14 cellular contexts compared by ENCODE assay signal in genomic region chr17:31724026-31724425, GRCh38.
DNase-seq lines count a peak whose midpoint lies in the region; ATAC-seq and TF ChIP-seq lines count a peak whose summit lies in the region.
"Had no signal": no experiment of that assay in that cellular context is flagged by ENCODE, and none has a peak within 500 bp of the region (broad histone marks: within the 10 kb centered on the region; RNA-seq: fewer than 3 reads in every experiment).

No MANE protein-coding gene starts in this region.

- no peaks in the 10 kb centered on the region for H3K36me3 Mint-ChIP-seq in osteocyte (ENCODE audit: unreplicated experiment)
- H3K36me3 Mint-ChIP-seq in naive thymus-derived CD4-positive, alpha-beta T cell: no peaks in the 10 kb centered on the region
- H3K36me3 Mint-ChIP-seq: CD4-positive, CD25-positive, alpha-beta regulatory T cell had no signal

- peaks cover 12% of the 10 kb centered on the region; the same call in 1 of the 2 replicates for H3K4me1 ChIP-seq in PC-9 (replicated peaks; ENCODE audit: insufficient read depth)
- H3K4me1 ChIP-seq in naive thymus-derived CD4-positive, alpha-beta T cell (ENCODE audit: control insufficient read depth in 2 of 2, insufficient read depth in 2 of 2, low read length in 2 of 2): no peaks in the 10 kb centered on the region

- H2AFZ ChIP-seq in PC-9: no peak overlapping the region
- H2AFZ ChIP-seq: GM23338 had no signal

- POLR2A ChIA-PET in PC-9 (lab: Charles Lee; ENCODE audit: unreplicated experiment): no interaction called here
- POLR2A ChIA-PET in naive thymus-derived CD4-positive, alpha-beta T cell (lab: Charles Lee): no interaction called here

- H3K27ac Mint-ChIP-seq in osteocyte (ENCODE audit: unreplicated experiment): no peak overlapping the region
- no peak overlapping the region for H3K27ac Mint-ChIP-seq in naive thymus-derived CD4-positive, alpha-beta T cell
- H3K27ac Mint-ChIP-seq: CD4-positive, CD25-positive, alpha-beta regulatory T cell; GM23338; stimulated activated naive CD8-positive, alpha-beta T cell treated with anti-CD3 and anti-CD28 coated beads, Interleukin-15, amount 100 ng/mL, for 72 hours had no signal

- BruUV-seq in PC-9 (replicated peaks; lab: Mats Ljungman, UMichigan): no TSS peak

- no peaks in the 10 kb centered on the region for H3K9me3 Mint-ChIP-seq in osteocyte (ENCODE audit: unreplicated experiment)
- H3K9me3 Mint-ChIP-seq in naive thymus-derived CD4-positive, alpha-beta T cell: peaks cover 0 to 3% (median 0%) of the 10 kb centered on the region in 11 donors
- H3K9me3 Mint-ChIP-seq: GM23338 had no signal

- intact Hi-C loops in PC-9 (cut with micrococcal nuclease; ENCODE audit: unreplicated experiment): loop anchor here (10.0 kb wide), 1 partner anchor 101 kb away; no protein-coding TSS in a partner anchor
- intact Hi-C loops in naive thymus-derived CD4-positive, alpha-beta T cell (cut with micrococcal nuclease): no loop called here

- DNase-seq in ELR (ENCODE audit: low read depth) (peak; percentile 95), PC-9 (peak; percentile 12 to 44), epidermal melanocyte (ENCODE audit: insufficient read length, low spot score) (peak; percentile 92), osteocyte (ENCODE audit: extremely low spot score, unreplicated experiment) (peak; percentile 42), NCI-H524 treated with DMSO at 0.1 percent for 48 hours (lab: John Stamatoyannopoulos, UW) (no peak), inferior parietal cortex (ENCODE audit: extremely low spot score) (no peak)
- no peak for DNase-seq in stimulated activated CD8-positive, alpha-beta memory T cell treated with anti-CD3 and anti-CD28 coated beads, Interleukin-4, amount 100 ng/mL, for 48 hours
- no peak for DNase-seq in naive thymus-derived CD4-positive, alpha-beta T cell
- DNase-seq: activated CD4-positive, alpha-beta T cell treated with anti-CD3 and anti-CD28 coated beads, Interleukin-2, amount 50 U/mL, for 48 hours; CD4-positive, CD25-positive, alpha-beta regulatory T cell; RPMI8226; stimulated activated naive CD8-positive, alpha-beta T cell treated with anti-CD3 and anti-CD28 coated beads, Interleukin-15, amount 100 ng/mL, for 72 hours; T-helper 9 cell had no signal

- H3K9me3 ChIP-seq in PC-9 (ENCODE audit: insufficient read depth, low read depth): no peaks in the 10 kb centered on the region
- H3K9me3 ChIP-seq in naive thymus-derived CD4-positive, alpha-beta T cell (ENCODE audit: control insufficient read depth in 2 of 3, low read length in 3 of 3): no peaks in the 10 kb centered on the region

- CTCF ChIA-PET in PC-9 (lab: Charles Lee): no interaction called here
- CTCF ChIA-PET in naive thymus-derived CD4-positive, alpha-beta T cell (lab: Charles Lee): no interaction called here

- H4K20me1 ChIP-seq in PC-9 (ENCODE audit: insufficient read depth): no peaks in the 10 kb centered on the region

- no peaks in the 10 kb centered on the region for H3K79me2 ChIP-seq in PC-9 (ENCODE audit: low read depth)

- TF ChIP-seq CTCF in PC-9 (conservative IDR thresholded peaks at IDR 0.05) (no peak), osteocyte (IDR thresholded peaks at IDR 0.05) (no peak)

- H3K27me3 ChIP-seq in PC-9 (ENCODE audit: insufficient read depth, low read depth): no peaks in the 10 kb centered on the region
- H3K27me3 ChIP-seq in naive thymus-derived CD4-positive, alpha-beta T cell (ENCODE audit: control insufficient read depth in 2 of 2, insufficient read depth in 2 of 2, low read length in 2 of 2): no peaks in the 10 kb centered on the region

- H3F3A ChIP-seq in PC-9 (ENCODE audit: insufficient read depth, low read depth): no peaks in the 10 kb centered on the region; the same call in 1 of the 2 replicates

- no peak for ATAC-seq in naive thymus-derived CD4-positive, alpha-beta T cell
- ATAC-seq: GM23338; stimulated activated naive CD8-positive, alpha-beta T cell treated with anti-CD3 and anti-CD28 coated beads, Interleukin-15, amount 100 ng/mL, for 72 hours had no signal

- no peak overlapping the region for H3K4me3 ChIP-seq in PC-9
- H3K4me3 ChIP-seq in naive thymus-derived CD4-positive, alpha-beta T cell (ENCODE audit: low read length): no peak overlapping the region
- H3K4me3 ChIP-seq: GM23338 had no signal

- no peak overlapping the region for H3K4me3 Mint-ChIP-seq in osteocyte (ENCODE audit: unreplicated experiment)
- no peak overlapping the region for H3K4me3 Mint-ChIP-seq in naive thymus-derived CD4-positive, alpha-beta T cell
- H3K4me3 Mint-ChIP-seq: CD4-positive, CD25-positive, alpha-beta regulatory T cell; GM23338; stimulated activated naive CD8-positive, alpha-beta T cell treated with anti-CD3 and anti-CD28 coated beads, Interleukin-15, amount 100 ng/mL, for 72 hours had no signal

- no peaks in the 10 kb centered on the region for H3K27me3 Mint-ChIP-seq in osteocyte (ENCODE audit: unreplicated experiment)
- peaks cover 0 to 13% (median 8%) of the 10 kb centered on the region in 5 donors for H3K27me3 Mint-ChIP-seq in naive thymus-derived CD4-positive, alpha-beta T cell

- H3K9me2 ChIP-seq in PC-9 (ENCODE audit: insufficient read depth): no peaks in the 10 kb centered on the region

- no peaks in the 10 kb centered on the region for H3K36me3 ChIP-seq in PC-9 (ENCODE audit: low read depth)
- no peaks in the 10 kb centered on the region for H3K36me3 ChIP-seq in naive thymus-derived CD4-positive, alpha-beta T cell (ENCODE audit: control insufficient read depth in 2 of 3, insufficient read depth in 3 of 3, low read length in 3 of 3)

- H3K27ac ChIP-seq in PC-9: no peak overlapping the region
- no peak overlapping the region for H3K27ac ChIP-seq in naive thymus-derived CD4-positive, alpha-beta T cell (ENCODE audit: low read depth, low read length)

- peaks cover 32% of the 10 kb centered on the region for H3K4me1 Mint-ChIP-seq in osteocyte (ENCODE audit: unreplicated experiment)
- H3K4me1 Mint-ChIP-seq in naive thymus-derived CD4-positive, alpha-beta T cell: peaks cover 0 to 2% (median 0%) of the 10 kb centered on the region in 7 donors
- H3K4me1 Mint-ChIP-seq: CD4-positive, CD25-positive, alpha-beta regulatory T cell; GM23338; stimulated activated naive CD8-positive, alpha-beta T cell treated with anti-CD3 and anti-CD28 coated beads, Interleukin-15, amount 100 ng/mL, for 72 hours had no signal

- no peak overlapping the region for H3K4me2 ChIP-seq in PC-9
- H3K4me2 ChIP-seq: GM23338 had no signal

Comparison
In these comparisons a context has a peak if more than half of its experiments do, and no peak if none do; other contexts are left out.
1. DNase-seq: peak in ELR (single experiment), PC-9 (2 of 2), epidermal melanocyte (single experiment) and osteocyte (single experiment); none in NCI-H524 treated with DMSO at 0.1 percent for 48 hours (single experiment), stimulated activated CD8-positive, alpha-beta memory T cell treated with anti-CD3 and anti-CD28 coated beads, Interleukin-4, amount 100 ng/mL, for 48 hours (single experiment), inferior parietal cortex (single experiment) and naive thymus-derived CD4-positive, alpha-beta T cell (0 of 9).